1 cellular context compared by ENCODE assay signal in the genomic region with DNA sequence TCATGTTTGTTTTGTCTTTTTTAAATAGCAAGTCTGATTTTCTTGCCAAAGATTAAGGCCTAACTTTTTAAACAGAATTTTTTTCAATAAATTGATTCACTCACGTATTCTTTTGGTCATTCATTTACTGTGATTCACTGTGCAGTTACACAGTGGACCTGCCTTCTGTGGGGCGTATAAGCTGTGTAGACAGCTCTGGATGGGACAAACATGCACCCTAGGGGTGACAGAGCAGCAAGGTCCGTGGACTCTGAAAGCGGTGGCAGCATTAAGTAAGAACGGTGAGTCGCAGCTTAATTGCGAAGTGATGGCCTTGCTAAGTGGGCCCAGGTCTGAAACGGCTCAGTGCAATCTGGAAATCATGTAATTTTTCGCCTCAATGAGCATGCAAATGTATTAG.
TF ChIP-seq lines count a peak whose summit lies in the region.

No MANE protein-coding gene starts in this region.

TF ChIP-seq in HepG2, 621 proteins besides CTCF, POLR2A, EP300 and RAD21 (continued from another document):
- TF ChIP-seq PPARG (CRISPR knock-in tag; conservative IDR thresholded peaks at IDR 0.05): no peak
- no peak for TF ChIP-seq RFX5 (IDR thresholded peaks at IDR 0.05; ENCODE audit: low read depth, low read length)
- TF ChIP-seq, protein P1, sequence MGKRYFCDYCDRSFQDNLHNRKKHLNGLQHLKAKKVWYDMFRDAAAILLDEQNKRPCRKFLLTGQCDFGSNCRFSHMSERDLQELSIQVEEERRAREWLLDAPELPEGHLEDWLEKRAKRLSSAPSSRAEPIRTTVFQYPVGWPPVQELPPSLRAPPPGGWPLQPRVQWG (CRISPR knock-in tag; IDR thresholded peaks at IDR 0.05; ENCODE audit: borderline replicate concordance, low read depth): no peak
- TF ChIP-seq SIN3A (IDR thresholded peaks at IDR 0.05; ENCODE audit: borderline replicate concordance, low read depth, low read length): no peak
- TF ChIP-seq, protein P2, sequence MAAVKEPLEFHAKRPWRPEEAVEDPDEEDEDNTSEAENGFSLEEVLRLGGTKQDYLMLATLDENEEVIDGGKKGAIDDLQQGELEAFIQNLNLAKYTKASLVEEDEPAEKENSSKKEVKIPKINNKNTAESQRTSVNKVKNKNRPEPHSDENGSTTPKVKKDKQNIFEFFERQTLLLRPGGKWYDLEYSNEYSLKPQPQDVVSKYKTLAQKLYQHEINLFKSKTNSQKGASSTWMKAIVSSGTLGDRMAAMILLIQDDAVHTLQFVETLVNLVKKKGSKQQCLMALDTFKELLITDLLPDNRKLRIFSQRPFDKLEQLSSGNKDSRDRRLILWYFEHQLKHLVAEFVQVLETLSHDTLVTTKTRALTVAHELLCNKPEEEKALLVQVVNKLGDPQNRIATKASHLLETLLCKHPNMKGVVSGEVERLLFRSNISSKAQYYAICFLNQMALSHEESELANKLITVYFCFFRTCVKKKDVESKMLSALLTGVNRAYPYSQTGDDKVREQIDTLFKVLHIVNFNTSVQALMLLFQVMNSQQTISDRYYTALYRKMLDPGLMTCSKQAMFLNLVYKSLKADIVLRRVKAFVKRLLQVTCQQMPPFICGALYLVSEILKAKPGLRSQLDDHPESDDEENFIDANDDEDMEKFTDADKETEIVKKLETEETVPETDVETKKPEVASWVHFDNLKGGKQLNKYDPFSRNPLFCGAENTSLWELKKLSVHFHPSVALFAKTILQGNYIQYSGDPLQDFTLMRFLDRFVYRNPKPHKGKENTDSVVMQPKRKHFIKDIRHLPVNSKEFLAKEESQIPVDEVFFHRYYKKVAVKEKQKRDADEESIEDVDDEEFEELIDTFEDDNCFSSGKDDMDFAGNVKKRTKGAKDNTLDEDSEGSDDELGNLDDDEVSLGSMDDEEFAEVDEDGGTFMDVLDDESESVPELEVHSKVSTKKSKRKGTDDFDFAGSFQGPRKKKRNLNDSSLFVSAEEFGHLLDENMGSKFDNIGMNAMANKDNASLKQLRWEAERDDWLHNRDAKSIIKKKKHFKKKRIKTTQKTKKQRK (IDR thresholded peaks at IDR 0.05; ENCODE audit: low read length): no peak
